9 cellular contexts compared by ENCODE assay signal in genomic region chr16:56608876-56609462, GRCh38. TPM values are rescaled to one million over a fixed set of nuclear protein-coding genes. Genes with fewer than 3 reads are reported as not detected.
A peak's percentile ranks its signal among the peaks of the same experiment; 100 is the strongest.
DNase-seq lines count a peak whose midpoint lies in the region; FAIRE-seq and TF ChIP-seq lines count a peak whose summit lies in the region.
"Had no signal": no experiment of that assay in that cellular context is flagged by ENCODE, and none has a peak within 500 bp of the region (broad histone marks: within the 10 kb centered on the region; RNA-seq: fewer than 3 reads in every experiment).

No MANE protein-coding gene starts in this region.

- H3K9me3 Mint-ChIP-seq in dendritic cell treated with granulocyte-macrophage colony-stimulating factor and Interleukin-4, amounts not matched to agents 40 ng/mL and 50 ng/mL, for 4 days: no peaks in the 10 kb centered on the region

- FAIRE-seq in H54 (lab: Jason Lieb, UNC): no peak

- H3K4me3 Mint-ChIP-seq in dendritic cell treated with granulocyte-macrophage colony-stimulating factor and Interleukin-4, amounts not matched to agents 40 ng/mL and 50 ng/mL, for 4 days: peak overlapping the region; percentile 75

- no peaks in the 10 kb centered on the region for H3K27me3 ChIP-seq in GM06990 (replicated peaks; ENCODE audit: control insufficient read depth, insufficient read depth, low read length)

- H3K36me3 ChIP-seq in GM06990 (ENCODE audit: control insufficient read depth, insufficient read depth, low read length): no peaks in the 10 kb centered on the region

- intact Hi-C loops in dendritic cell treated with granulocyte-macrophage colony-stimulating factor and Interleukin-4, amounts not matched to agents 40 ng/mL and 50 ng/mL, for 4 days (cut with micrococcal nuclease): no loop called here

- DNase-seq in GM06990 (ENCODE audit: extremely low read depth, insufficient read length) (no peak), NCI-H69 (lab: John Stamatoyannopoulos, UW) (peak; percentile 56), myocyte (ENCODE audit: low read depth) (peak; percentile 23), DMS79 treated with DMSO at 0.1 percent for 48 hours (lab: John Stamatoyannopoulos, UW) (no peak), H54 (ENCODE audit: insufficient read length, low spot score) (no peak), mucosa of gallbladder (ENCODE audit: low spot score) (no peak), COLO829 (ENCODE audit: low spot score) (no peak)

- peak overlapping the region; percentile 86 for H3K27ac Mint-ChIP-seq in dendritic cell treated with granulocyte-macrophage colony-stimulating factor and Interleukin-4, amounts not matched to agents 40 ng/mL and 50 ng/mL, for 4 days

- H3K36me3 Mint-ChIP-seq in dendritic cell treated with granulocyte-macrophage colony-stimulating factor and Interleukin-4, amounts not matched to agents 40 ng/mL and 50 ng/mL, for 4 days (ENCODE audit: low read depth): no peaks in the 10 kb centered on the region

- H3K4me3 ChIP-seq in GM06990 (replicated peaks; ENCODE audit: low read depth, low read length): peak overlapping the region; percentile 69

- TF ChIP-seq CTCF in GM06990 (IDR thresholded peaks at IDR 0.05; ENCODE audit: insufficient read depth, low read length, poor library complexity, severe bottlenecking): no peak

- peaks cover 45% of the 10 kb centered on the region for H3K4me1 Mint-ChIP-seq in dendritic cell treated with granulocyte-macrophage colony-stimulating factor and Interleukin-4, amounts not matched to agents 40 ng/mL and 50 ng/mL, for 4 days (ENCODE audit: low read depth)

- H3K27me3 Mint-ChIP-seq in dendritic cell treated with granulocyte-macrophage colony-stimulating factor and Interleukin-4, amounts not matched to agents 40 ng/mL and 50 ng/mL, for 4 days: peaks cover 5% of the 10 kb centered on the region

- no peak for TF ChIP-seq POLR2A in H54 (IDR thresholded peaks at IDR 0.05; ENCODE audit: low read depth, low read length)

RNA-seq across cellular contexts. Expression of gene MT2A, which starts 0.6 kb away (rescaled TPM):
- total RNA-seq in myocyte (7.1 and 18.6 TPM in 2 replicates), mucosa of gallbladder (157 TPM)
- polyA plus RNA-seq in myocyte (2012): 374 TPM

RNA-seq across cellular contexts. Expression of gene MT1E, which starts 16.6 kb away (rescaled TPM):
- total RNA-seq in myocyte: 24.7 and 26.6 TPM in 2 replicates
- polyA plus RNA-seq in myocyte (2012): 54.0 TPM
- 137 TPM for total RNA-seq in mucosa of gallbladder

RNA-seq across cellular contexts. Expression of gene MT3, which starts 19.6 kb away (rescaled TPM):
- total RNA-seq in myocyte (not detected in 2 replicates), mucosa of gallbladder (1.4 TPM)
- 4.3 TPM for polyA plus RNA-seq in myocyte (2012)

RNA-seq across cellular contexts. Expression of gene MT1M, which starts 23.5 kb away (rescaled TPM):
- not detected in 2 replicates for total RNA-seq in myocyte
- polyA plus RNA-seq in myocyte (2012): 0.19 TPM
- total RNA-seq in mucosa of gallbladder: 4.6 TPM
- total RNA-seq: activated CD8-positive, alpha-beta memory T cell treated with anti-CD3 and anti-CD28 coated beads for 36 hours had no signal

RNA-seq across cellular contexts. Expression of gene MT1A, which starts 29.5 kb away (rescaled TPM):
- total RNA-seq in myocyte (not detected in 2 replicates), mucosa of gallbladder (1.9 TPM)
- not detected for polyA plus RNA-seq in myocyte (2012)

Comparison
In these comparisons a context has a peak if more than half of its experiments do, and no peak if none do; other contexts are left out.
1. DNase-seq: peak in NCI-H69 (single experiment) and myocyte (single experiment); none in GM06990 (single experiment), DMS79 treated with DMSO at 0.1 percent for 48 hours (single experiment), H54 (single experiment), mucosa of gallbladder (single experiment) and COLO829 (single experiment).